Comparison of ENCODE assay signal across 11 cellular contexts in genomic region chr12:47391566-47391965, GRCh38.
DNase-seq lines count a peak whose midpoint lies in the region; ATAC-seq and TF ChIP-seq lines count a peak whose summit lies in the region.
"Had no signal": no experiment of that assay in that cellular context is flagged by ENCODE, and none has a peak within 500 bp of the region (broad histone marks: within the 10 kb centered on the region; RNA-seq: fewer than 3 reads in every experiment).

No MANE protein-coding gene starts in this region.

- peaks cover 13% of the 10 kb centered on the region for H3K36me3 Mint-ChIP-seq in activated naive CD8-positive, alpha-beta T cell treated with anti-CD3 and anti-CD28 coated beads, Interleukin-2, amount 10 ng/mL, durations not matched to agents 7 days and 5 days

- H3K27me3 Mint-ChIP-seq in activated naive CD8-positive, alpha-beta T cell treated with anti-CD3 and anti-CD28 coated beads, Interleukin-2, amount 10 ng/mL, durations not matched to agents 7 days and 5 days: no peaks in the 10 kb centered on the region

- POLR2A ChIA-PET in GM10248 (lab: Yijun Ruan, JAX): no interaction called here
- POLR2A ChIA-PET in activated naive CD8-positive, alpha-beta T cell treated with anti-CD3 and anti-CD28 coated beads, Interleukin-2, amount 10 ng/mL, durations not matched to agents 7 days and 5 days (lab: Charles Lee): interaction anchor here (0.8 to 4.6 kb wide), 13 partner anchors 17 to 931 kb away, joined by 3 to 54 read pairs (median 3); partner anchors contain the start of gene PCED1B

- ATAC-seq in activated naive CD8-positive, alpha-beta T cell treated with anti-CD3 and anti-CD28 coated beads, Interleukin-2, amount 10 ng/mL, durations not matched to agents 7 days and 5 days (ENCODE audit: low read depth): peak; percentile 83
- ATAC-seq in GM21619 (IDR thresholded peaks at IDR 0.05; ENCODE audit: unreplicated experiment): no peak
- no peak for ATAC-seq in GM21381 (IDR thresholded peaks at IDR 0.05; ENCODE audit: unreplicated experiment)
- ATAC-seq: body of pancreas, gastroesophageal sphincter had no signal

- no peaks in the 10 kb centered on the region for H3K9me3 Mint-ChIP-seq in activated naive CD8-positive, alpha-beta T cell treated with anti-CD3 and anti-CD28 coated beads, Interleukin-2, amount 10 ng/mL, durations not matched to agents 7 days and 5 days

- peak overlapping the region; percentile 100 for H3K27ac Mint-ChIP-seq in activated naive CD8-positive, alpha-beta T cell treated with anti-CD3 and anti-CD28 coated beads, Interleukin-2, amount 10 ng/mL, durations not matched to agents 7 days and 5 days

- peaks cover 65% of the 10 kb centered on the region for H3K4me1 Mint-ChIP-seq in activated naive CD8-positive, alpha-beta T cell treated with anti-CD3 and anti-CD28 coated beads, Interleukin-2, amount 10 ng/mL, durations not matched to agents 7 days and 5 days

- DNase-seq in GM10248 (ENCODE audit: extremely low spot score): peak; percentile 19
- DNase-seq in activated CD4-positive, alpha-beta T cell treated with anti-CD3 and anti-CD28 coated beads, Interleukin-2, amount 50 U/mL, for 48 hours: peak; percentile 66 to 75
- DNase-seq in activated naive CD8-positive, alpha-beta T cell treated with anti-CD3 and anti-CD28 coated beads, Interleukin-2, amount 10 ng/mL, durations not matched to agents 7 days and 5 days: peak; percentile 68
- DNase-seq in stimulated activated CD4-positive, alpha-beta T cell treated with anti-CD3 and anti-CD28 coated beads, Interleukin-4, amount 100 ng/mL, for 1 hour: peak; percentile 50
- DNase-seq in RPMI8226: no peak
- DNase-seq in GOT3 (lab: John Stamatoyannopoulos, UW): no peak
- DNase-seq: NCI-H2029 had no signal

- CTCF ChIA-PET in GM10248 (lab: Yijun Ruan, JAX): interaction anchor here (1.4 kb wide), 1 partner anchor 11 kb away, joined by 3 read pairs; no protein-coding TSS in a partner anchor

- TF ChIP-seq CTCF in GM10248 (IDR thresholded peaks at IDR 0.05; ENCODE audit: control extremely low read depth, extremely low read depth, low read depth, missing control alignments): no peak

- H3K4me3 Mint-ChIP-seq in activated naive CD8-positive, alpha-beta T cell treated with anti-CD3 and anti-CD28 coated beads, Interleukin-2, amount 10 ng/mL, durations not matched to agents 7 days and 5 days: peak overlapping the region; percentile 73

Comparison
In these comparisons a context has a peak if more than half of its experiments do, and no peak if none do; other contexts are left out.
1. DNase-seq: peak in GM10248 (single experiment), activated CD4-positive, alpha-beta T cell treated with anti-CD3 and anti-CD28 coated beads, Interleukin-2, amount 50 U/mL, for 48 hours (2 of 2), activated naive CD8-positive, alpha-beta T cell treated with anti-CD3 and anti-CD28 coated beads, Interleukin-2, amount 10 ng/mL, durations not matched to agents 7 days and 5 days (single experiment) and stimulated activated CD4-positive, alpha-beta T cell treated with anti-CD3 and anti-CD28 coated beads, Interleukin-4, amount 100 ng/mL, for 1 hour (single experiment); none in RPMI8226 (single experiment) and GOT3 (single experiment).